ENCODE assay signal across 7 cellular contexts in genomic region chr11:128518493-128519207, GRCh38.
DNase-seq lines count a peak whose midpoint lies in the region; ATAC-seq, FAIRE-seq and TF ChIP-seq lines count a peak whose summit lies in the region.

No MANE protein-coding gene starts in this region.

- H3K36me3 ChIP-seq in OCI-LY3 (replicated peaks; ENCODE audit: low read depth, low read length) (peaks cover 45% of the 10 kb centered on the region), endothelial cell of umbilical vein (ENCODE audit: control insufficient read depth in 2 of 2, extremely low read depth in 1 of 2, insufficient read depth in 2 of 2, low read length in 2 of 2) (no peaks in the 10 kb centered on the region)

- TF ChIP-seq POLR2A in endothelial cell of umbilical vein (IDR thresholded peaks at IDR 0.05; ENCODE audit: low read depth, low read length), result no peak

- H3K9me1 ChIP-seq in endothelial cell of umbilical vein (replicated peaks; ENCODE audit: control insufficient read depth, extremely low read depth, insufficient read depth, low read length), result no peaks in the 10 kb centered on the region

- dilution Hi-C loops in endothelial cell of umbilical vein (cut with MboI; ENCODE audit: extremely low pct_ligation_motif_present, low sequenced_read_pairs), result no loop called here

- H3K27ac ChIP-seq in OCI-LY3 (ENCODE audit: low read length), result no peak overlapping the region
- H3K27ac ChIP-seq in endothelial cell of umbilical vein (ENCODE audit: insufficient read depth, low read depth, low read length), result no peak overlapping the region

- H4K20me1 ChIP-seq in OCI-LY3 (ENCODE audit: insufficient read depth, low read length), result peaks cover 69% of the 10 kb centered on the region
- H4K20me1 ChIP-seq in endothelial cell of umbilical vein (replicated peaks; ENCODE audit: control insufficient read depth, extremely low read depth, insufficient read depth, low read length), result no peaks in the 10 kb centered on the region

- peak overlapping the region; percentile 17 for H3K9ac ChIP-seq in OCI-LY3 (ENCODE audit: low read length)
- H3K9ac ChIP-seq in endothelial cell of umbilical vein (replicated peaks; ENCODE audit: extremely low read depth, insufficient read depth, low read length), result peak overlapping the region; percentile 6

- H3K4me2 ChIP-seq in OCI-LY3 (ENCODE audit: low read length) (peak overlapping the region; percentile 96), endothelial cell of umbilical vein (ENCODE audit: insufficient read depth, low read length) (peak overlapping the region; percentile 97)

- H3K4me1 ChIP-seq in OCI-LY3 (ENCODE audit: low read length) (peaks cover 59% of the 10 kb centered on the region), endothelial cell of umbilical vein (ENCODE audit: control insufficient read depth, extremely low read depth, insufficient read depth, low read length) (peaks cover 50% of the 10 kb centered on the region)

- FAIRE-seq in endothelial cell of umbilical vein (lab: Jason Lieb, UNC), result no peak

- DNase-seq in GM12864 (ENCODE audit: low read depth) (no peak), endothelial cell of umbilical vein (ENCODE audit: low read depth, low spot score) (no peak), skeletal muscle cell (ENCODE audit: low read depth) (no peak), retina (no peak)

- H3K4me3 ChIP-seq in GM12864 (ENCODE audit: low read depth, low read length), result peak overlapping the region; percentile 88
- peak overlapping the region; percentile 91 for H3K4me3 ChIP-seq in OCI-LY3 (ENCODE audit: low read length)
- H3K4me3 ChIP-seq in endothelial cell of umbilical vein (replicated peaks in 1 of 3; ENCODE audit: insufficient read depth in 1 of 3, low read depth in 1 of 3, low read length in 3 of 3), result peak overlapping the region in 1 of 3 experiments; percentile 98
- H3K4me3 ChIP-seq in skeletal muscle cell (ENCODE audit: low read depth, low read length), result peak overlapping the region; percentile 96

- H3K27me3 ChIP-seq in OCI-LY3 (ENCODE audit: low read depth, low read length), result no peaks in the 10 kb centered on the region
- H3K27me3 ChIP-seq in endothelial cell of umbilical vein (ENCODE audit: control insufficient read depth in 2 of 2, insufficient read depth in 2 of 2, low read length in 2 of 2), result no peaks in the 10 kb centered on the region

- H3K9me3 ChIP-seq in OCI-LY3 (ENCODE audit: insufficient read depth, low read length), result no peaks in the 10 kb centered on the region
- H3K9me3 ChIP-seq in endothelial cell of umbilical vein (replicated peaks; ENCODE audit: control insufficient read depth, insufficient read depth, low read length), result no peaks in the 10 kb centered on the region

- ATAC-seq in GM21381 (IDR thresholded peaks at IDR 0.05; ENCODE audit: unreplicated experiment), result no peak
- ATAC-seq in GM19324 (IDR thresholded peaks at IDR 0.05; ENCODE audit: low FRiP score, unreplicated experiment), result no peak

- H3K79me2 ChIP-seq in OCI-LY3 (ENCODE audit: low read length), result peaks cover 85% of the 10 kb centered on the region
- peaks cover 83% of the 10 kb centered on the region for H3K79me2 ChIP-seq in endothelial cell of umbilical vein (ENCODE audit: control insufficient read depth, insufficient read depth, low read length)

- intact Hi-C loops in endothelial cell of umbilical vein (cut with micrococcal nuclease), result loop anchor here (2.0 kb wide), 1 partner anchor 346 kb away; no protein-coding TSS in a partner anchor

- CTCF ChIA-PET in endothelial cell of umbilical vein (lab: Charles Lee), result interaction anchor here (0.6 to 3.1 kb wide), 17 partner anchors 7 to 361 kb away, joined by 3 to 15 read pairs (median 5); no protein-coding TSS in a partner anchor

- POLR2A ChIA-PET in endothelial cell of umbilical vein (lab: Charles Lee), result interaction anchor here (0.9 kb wide), 1 partner anchor 9 kb away, joined by 4 read pairs; no protein-coding TSS in a partner anchor

- H2AFZ ChIP-seq in OCI-LY3 (ENCODE audit: low read depth, low read length) (no peak overlapping the region), endothelial cell of umbilical vein (ENCODE audit: low read depth, low read length) (no peak overlapping the region)

- no TSS peak for BruUV-seq in endothelial cell of umbilical vein (replicated peaks; lab: Mats Ljungman, UMichigan)

- TF ChIP-seq CTCF in GM12864 (IDR thresholded peaks at IDR 0.05; ENCODE audit: low read depth, low read length, missing control alignments) (no peak), OCI-LY3 (IDR thresholded peaks at IDR 0.05; ENCODE audit: low read depth, low read length) (no peak), endothelial cell of umbilical vein (IDR thresholded peaks at IDR 0.05; ENCODE audit: extremely low read depth in 1 of 2, insufficient read depth in 1 of 2, low read depth in 1 of 2, low read length in 2 of 2) (no peak)

TF ChIP-seq in endothelial cell of umbilical vein, 7 proteins besides CTCF, POLR2A, EP300 and RAD21:
- TF ChIP-seq FOS (IDR thresholded peaks at IDR 0.05; ENCODE audit: borderline replicate concordance, insufficient read depth, low read length) (no peak), GATA2 (IDR thresholded peaks at IDR 0.05; ENCODE audit: insufficient read depth, insufficient read length, low read depth, low read length) (no peak), EZH2 (IDR thresholded peaks at IDR 0.05; ENCODE audit: borderline replicate concordance, low read depth, low read length, severe bottlenecking) (no peak), JUN (IDR thresholded peaks at IDR 0.05; ENCODE audit: borderline replicate concordance, insufficient read depth, insufficient read length, low read depth) (no peak), POLR2AphosphoS5 (IDR thresholded peaks at IDR 0.05; ENCODE audit: insufficient read depth, low read depth, low read length) (no peak), MAX (IDR thresholded peaks at IDR 0.05; ENCODE audit: insufficient read depth, insufficient read length) (no peak), MYC (IDR thresholded peaks at IDR 0.05; ENCODE audit: low read depth, low read length) (no peak)
TF ChIP-seq in endothelial cell of umbilical vein: peak in this region for 0.
